ENCODE assay signal across 1 cellular context in genomic region chr22:38162881-38163843, GRCh38.
TF ChIP-seq lines count a peak whose summit lies in the region.

No MANE protein-coding gene starts in this region.

TF ChIP-seq in GM12878, 131 proteins besides CTCF, POLR2A, EP300 and RAD21 (continues in another document):
- TF ChIP-seq PML (IDR thresholded peaks at IDR 0.05; ENCODE audit: low read length) (no peak), ZBTB40 (IDR thresholded peaks at IDR 0.05; ENCODE audit: borderline replicate concordance) (no peak), ASH2L (IDR thresholded peaks at IDR 0.05; ENCODE audit: borderline replicate concordance, low read depth) (no peak), MLLT1 (IDR thresholded peaks at IDR 0.05) (no peak), PKNOX1 (IDR thresholded peaks at IDR 0.05) (no peak), ZNF384 (IDR thresholded peaks at IDR 0.05; ENCODE audit: borderline replicate concordance, low read depth, low read length) (no peak), MEF2B (IDR thresholded peaks at IDR 0.05; ENCODE audit: partially characterized antibody, poor library complexity, severe bottlenecking) (peak; percentile 96), ZNF592 (IDR thresholded peaks at IDR 0.05) (no peak), KDM1A (IDR thresholded peaks at IDR 0.05; ENCODE audit: borderline replicate concordance) (no peak), GATAD2B (conservative IDR thresholded peaks at IDR 0.05; ENCODE audit: low read depth) (0 out of 2 replicates have a peak, but pooled peaks have one; percentile 33), WRNIP1 (IDR thresholded peaks at IDR 0.05; ENCODE audit: borderline replicate concordance, low read depth, low read length) (no peak), CUX1 (IDR thresholded peaks at IDR 0.05; ENCODE audit: insufficient replicate concordance, low read depth, low read length) (no peak), NFYA (IDR thresholded peaks at IDR 0.05; ENCODE audit: borderline replicate concordance, low read depth, low read length) (no peak), SREBF1 (IDR thresholded peaks at IDR 0.05; ENCODE audit: low read length) (no peak), CHD4 (IDR thresholded peaks at IDR 0.05) (no peak), E4F1 (IDR thresholded peaks at IDR 0.05; ENCODE audit: borderline replicate concordance, partially characterized antibody) (no peak), RUNX3 (IDR thresholded peaks at IDR 0.05; ENCODE audit: low read length) (peak; percentile 57), PRDM15 (CRISPR knock-in tag; IDR thresholded peaks at IDR 0.05) (no peak), BMI1 (IDR thresholded peaks at IDR 0.05; ENCODE audit: borderline replicate concordance) (no peak), TCF12 (IDR thresholded peaks at IDR 0.05; ENCODE audit: low read depth, low read length) (peak; percentile 24; the same call in 1 of the 2 replicates), PAX8 (IDR thresholded peaks at IDR 0.05) (no peak), SMC3 (IDR thresholded peaks at IDR 0.05; ENCODE audit: borderline replicate concordance, low read length) (no peak), CEBPZ (IDR thresholded peaks at IDR 0.05; ENCODE audit: low read depth, low read length) (no peak), CBX5 (IDR thresholded peaks at IDR 0.05; ENCODE audit: low read depth) (no peak), HCFC1 (IDR thresholded peaks at IDR 0.05; ENCODE audit: low read length) (no peak)
